7 cellular contexts compared by ENCODE assay signal in genomic region chr5:36217591-36217990, GRCh38.
"Had no signal": no experiment of that assay in that cellular context is flagged by ENCODE, and none has a peak within 500 bp of the region (broad histone marks: within the 10 kb centered on the region; RNA-seq: fewer than 3 reads in every experiment).

No MANE protein-coding gene starts in this region.

- H3K9me3 Mint-ChIP-seq: IgD-negative memory B cell had no signal

- DNase-seq: IMR-90, KBM-7, KG1 had no signal

- H3K27me3 Mint-ChIP-seq: IgD-negative memory B cell had no signal

- H3K4me3 ChIP-seq: K562 had no signal

- H3K27ac ChIP-seq: HL-60 had no signal

- ATAC-seq: HepG2, K562 had no signal

- H3K4me3 Mint-ChIP-seq: IgD-negative memory B cell had no signal

- H3K27ac Mint-ChIP-seq: IgD-negative memory B cell had no signal
